27 cellular contexts compared by ENCODE assay signal in genomic region chr7:93895859-93896258, GRCh38. TPM values are rescaled to one million over a fixed set of nuclear protein-coding genes. Genes with fewer than 3 reads are reported as not detected.
DNase-seq lines count a peak whose midpoint lies in the region; ATAC-seq and TF ChIP-seq lines count a peak whose summit lies in the region.
"Had no signal": no experiment of that assay in that cellular context is flagged by ENCODE, and none has a peak within 500 bp of the region (broad histone marks: within the 10 kb centered on the region; RNA-seq: fewer than 3 reads in every experiment).

No MANE protein-coding gene starts in this region.

- H3K9me2 ChIP-seq in PC-3 (replicated peaks; ENCODE audit: low read length): no peaks in the 10 kb centered on the region
- H3K9me2 ChIP-seq in OCI-LY7 (ENCODE audit: insufficient read depth, low read length): no peaks in the 10 kb centered on the region

- DNase-seq in NCI-H524 (lab: John Stamatoyannopoulos, UW): peak; percentile 34 to 38
- DNase-seq in NCI-H524 treated with DMSO at 0.1 percent for 48 hours (lab: John Stamatoyannopoulos, UW): no peak
- DNase-seq in LNCaP clone FGC (ENCODE audit: low read depth): peak; percentile 27
- no peak for DNase-seq in PC-3
- DNase-seq in endodermal cell: no peak
- no peak for DNase-seq in OCI-LY7 (ENCODE audit: low spot score)
- no peak for DNase-seq in DMS53 (lab: John Stamatoyannopoulos, UW)
- DNase-seq: ACHN; BE2C; C1 segment of cervical spinal cord; CD4-positive, alpha-beta memory T cell; CD4-positive, CD25-positive, alpha-beta regulatory T cell; CD8-positive, alpha-beta memory T cell; COR-L47; DMS79; DND-41; EL; GDM1 had no signal

- H3K27ac ChIP-seq in PC-3 (ENCODE audit: low read length) (no peak overlapping the region), endodermal cell (ENCODE audit: low read depth, low read length) (no peak overlapping the region), OCI-LY7 (ENCODE audit: low read depth, low read length, poor library complexity, severe bottlenecking) (no peak overlapping the region)
- H3K27ac ChIP-seq: 22Rv1, BLaER1 had no signal

- H3K4me3 Mint-ChIP-seq in nephron (no peak overlapping the region), endodermal cell (no peak overlapping the region)
- H3K4me3 Mint-ChIP-seq: CD14-positive monocyte; CD4-positive, alpha-beta memory T cell; CD4-positive, CD25-positive, alpha-beta regulatory T cell; CD8-positive, alpha-beta memory T cell had no signal

- no TSS peak for BruUV-seq in PC-3 (replicated peaks; lab: Mats Ljungman, UMichigan)
- no TSS peak for BruUV-seq in OCI-LY7 (replicated peaks; lab: Mats Ljungman, UMichigan)

- H2AFZ ChIP-seq in PC-3 (ENCODE audit: low read length) (no peak overlapping the region), OCI-LY7 (ENCODE audit: low read length) (no peak overlapping the region)

- H3K36me3 ChIP-seq in PC-3 (ENCODE audit: low read depth, low read length) (no peaks in the 10 kb centered on the region), endodermal cell (ENCODE audit: control insufficient read depth, insufficient read depth, low read length) (no peaks in the 10 kb centered on the region), OCI-LY7 (ENCODE audit: insufficient read depth, low read length) (no peaks in the 10 kb centered on the region)
- H3K36me3 ChIP-seq: BE2C, BLaER1 had no signal

- H3K27me3 ChIP-seq in PC-3 (ENCODE audit: low read length) (no peaks in the 10 kb centered on the region), endodermal cell (ENCODE audit: control insufficient read depth, insufficient read depth, low read length, poor library complexity, severe bottlenecking) (peaks cover 17% of the 10 kb centered on the region)

- H3K9me3 ChIP-seq in PC-3 (ENCODE audit: low read length): no peaks in the 10 kb centered on the region
- H3K9me3 ChIP-seq in endodermal cell (ENCODE audit: control insufficient read depth, low read length): no peaks in the 10 kb centered on the region
- no peaks in the 10 kb centered on the region for H3K9me3 ChIP-seq in OCI-LY7 (ENCODE audit: low read length)
- H3K9me3 ChIP-seq: BE2C had no signal

- H3K27me3 Mint-ChIP-seq in nephron (ENCODE audit: low read depth): peaks cover 23% of the 10 kb centered on the region
- peaks cover 33% of the 10 kb centered on the region for H3K27me3 Mint-ChIP-seq in endodermal cell (ENCODE audit: insufficient read depth)

- H3K4me1 Mint-ChIP-seq in nephron (peaks cover 43% of the 10 kb centered on the region), endodermal cell (peaks cover 5% of the 10 kb centered on the region)
- H3K4me1 Mint-ChIP-seq: CD4-positive, CD25-positive, alpha-beta regulatory T cell had no signal

- H3K4me2 ChIP-seq in PC-3 (ENCODE audit: low read length) (no peak overlapping the region), OCI-LY7 (ENCODE audit: low read length) (no peak overlapping the region)
- H3K4me2 ChIP-seq: BLaER1 had no signal

- CTCF ChIA-PET in PC-3 (lab: Charles Lee) (no interaction called here), OCI-LY7 (lab: Charles Lee; ENCODE audit: unreplicated experiment) (no interaction called here)

- H3K36me3 Mint-ChIP-seq in nephron (ENCODE audit: low read depth) (no peaks in the 10 kb centered on the region), endodermal cell (ENCODE audit: low read depth) (no peaks in the 10 kb centered on the region)
- H3K36me3 Mint-ChIP-seq: CD4-positive, alpha-beta memory T cell; CD4-positive, CD25-positive, alpha-beta regulatory T cell; CD8-positive, alpha-beta memory T cell had no signal

- POLR2A ChIA-PET in PC-3 (lab: Charles Lee; ENCODE audit: unreplicated experiment) (interaction anchor here (0.6 kb wide), 1 partner anchor 13 kb away, joined by 3 read pairs; no protein-coding TSS in a partner anchor), OCI-LY7 (lab: Charles Lee) (interaction anchor here (0.8 to 2.0 kb wide), 7 partner anchors 9 to 310 kb away, joined by 3 to 6 read pairs (median 4); partner anchors contain the start of gene GNGT1)

- intact Hi-C loops in PC-3 (cut with micrococcal nuclease) (no loop called here), OCI-LY7 (cut with micrococcal nuclease; ENCODE audit: unreplicated experiment) (no loop called here)

- no peaks in the 10 kb centered on the region for H3F3A ChIP-seq in PC-3 (ENCODE audit: low read length, unreplicated experiment)

- H3K4me1 ChIP-seq in PC-3 (ENCODE audit: insufficient read depth, low read length): peaks cover 5% of the 10 kb centered on the region; the same call in 1 of the 2 replicates
- no peaks in the 10 kb centered on the region for H3K4me1 ChIP-seq in endodermal cell (ENCODE audit: control insufficient read depth, insufficient read depth, low read length)
- no peaks in the 10 kb centered on the region for H3K4me1 ChIP-seq in OCI-LY7 (ENCODE audit: insufficient read depth, low read length, poor library complexity, severe bottlenecking)
- H3K4me1 ChIP-seq: BE2C, BLaER1 had no signal

- peak overlapping the region; percentile 40 to 81 (median 67) for H3K27ac Mint-ChIP-seq in nephron
- no peak overlapping the region for H3K27ac Mint-ChIP-seq in endodermal cell
- H3K27ac Mint-ChIP-seq: CD14-positive monocyte; CD4-positive, alpha-beta memory T cell; CD4-positive, CD25-positive, alpha-beta regulatory T cell; CD8-positive, alpha-beta memory T cell had no signal

- H3K4me3 ChIP-seq in LNCaP clone FGC (ENCODE audit: low read depth, low read length) (no peak overlapping the region), PC-3 (ENCODE audit: low read length) (no peak overlapping the region), endodermal cell (ENCODE audit: low read length) (no peak overlapping the region), OCI-LY7 (ENCODE audit: low read depth, low read length, poor library complexity, severe bottlenecking) (no peak overlapping the region)
- H3K4me3 ChIP-seq: BLaER1, GM12878 had no signal

- H3K9me3 Mint-ChIP-seq in nephron: no peaks in the 10 kb centered on the region
- no peaks in the 10 kb centered on the region for H3K9me3 Mint-ChIP-seq in endodermal cell
- H3K9me3 Mint-ChIP-seq: CD8-positive, alpha-beta memory T cell had no signal

- H3K79me2 ChIP-seq in PC-3 (ENCODE audit: low read length) (no peaks in the 10 kb centered on the region), OCI-LY7 (ENCODE audit: insufficient read depth, low read depth, low read length) (no peaks in the 10 kb centered on the region)

- peak; percentile 56 for ATAC-seq in PC-3
- ATAC-seq: GM12878 had no signal

- H4K20me1 ChIP-seq in PC-3 (ENCODE audit: low read length) (no peaks in the 10 kb centered on the region), OCI-LY7 (ENCODE audit: insufficient read depth, low read length) (no peaks in the 10 kb centered on the region)
- H4K20me1 ChIP-seq: BLaER1 had no signal

- WGBS in endodermal cell (ENCODE audit: insufficient coverage in 1 of 2, insufficient read length in 1 of 2), 2 experiments: 100% methylated on average over 1 of the region's 1 CpG; no CpG with 5 or more reads in 1 of the 2 experiments

- H3K9ac ChIP-seq in PC-3 (ENCODE audit: low read length) (no peak overlapping the region), endodermal cell (ENCODE audit: extremely low read depth, low read length, poor library complexity, severe bottlenecking) (no peak overlapping the region)
- H3K9ac ChIP-seq: BLaER1 had no signal

- no peak for TF ChIP-seq CTCF in LNCaP clone FGC (IDR thresholded peaks at IDR 0.05; ENCODE audit: control insufficient read depth, extremely low read depth, insufficient read depth)
- TF ChIP-seq CTCF in PC-3 (conservative IDR thresholded peaks at IDR 0.05; ENCODE audit: low read depth, low read length): no peak
- no peak for TF ChIP-seq CTCF in nephron (IDR thresholded peaks at IDR 0.05; ENCODE audit: unreplicated experiment in 3 of 3)
- TF ChIP-seq CTCF in endodermal cell (conservative IDR thresholded peaks at IDR 0.05): no peak
- no peak for TF ChIP-seq CTCF in OCI-LY7 (conservative IDR thresholded peaks at IDR 0.05; ENCODE audit: low read length)

RNA-seq across cellular contexts. Expression of gene TFPI2, which starts 5.3 kb away (rescaled TPM):
- total RNA-seq in PC-3 (2014; rRNA removed) (53.1 and 62.6 TPM in 2 replicates), endodermal cell (1 to 10 TPM; 2.3 to 3.1 TPM), OCI-LY7 (2022) (not detected in 2 replicates)
- polyA plus RNA-seq in endodermal cell (2013, experiment 1 of 2): 12.8 TPM
- polyA plus RNA-seq in endodermal cell (2013, experiment 2 of 2): 19.9 TPM
- total RNA-seq in OCI-LY7 (2014; rRNA removed; shearing (Covaris generic)): not detected in 2 replicates
- total RNA-seq: CD4-positive, alpha-beta memory T cell; CD8-positive, alpha-beta memory T cell; G401 had no signal
- polyA plus RNA-seq: CD14-positive monocyte; CD4-positive, alpha-beta memory T cell; CD4-positive, CD25-positive, alpha-beta regulatory T cell; CD8-positive, alpha-beta memory T cell had no signal

RNA-seq across cellular contexts. Expression of gene GNGT1, which starts 10.5 kb away (rescaled TPM):
- not detected in 2 replicates for total RNA-seq in PC-3 (2014; rRNA removed)
- total RNA-seq in endodermal cell: under 1 TPM in 1 of 2 donors, not detected in 1; 0.22 TPM
- not detected for polyA plus RNA-seq in endodermal cell (2013, experiment 1 of 2)
- not detected for polyA plus RNA-seq in endodermal cell (2013, experiment 2 of 2)
- not detected in 2 replicates for total RNA-seq in OCI-LY7 (2014; rRNA removed; shearing (Covaris generic))
- total RNA-seq in OCI-LY7 (2022): not detected in 2 replicates
- total RNA-seq: A673; CD4-positive, alpha-beta memory T cell; CD4-positive, CD25-positive, alpha-beta regulatory T cell; CD8-positive, alpha-beta memory T cell; Daoy; G401; GM12878 had no signal
- polyA plus RNA-seq: AG04450; CD14-positive monocyte; CD4-positive, alpha-beta memory T cell; CD4-positive, CD25-positive, alpha-beta regulatory T cell; CD8-positive, alpha-beta memory T cell; GM12878 had no signal

RNA-seq across cellular contexts. Expression of gene GNG11, which starts 25.7 kb away (rescaled TPM):
- total RNA-seq in PC-3 (2014; rRNA removed): 3.0 and 4.4 TPM in 2 replicates
- 1 to 10 TPM; 1.3 to 3.1 TPM for total RNA-seq in endodermal cell
- 11.1 TPM for polyA plus RNA-seq in endodermal cell (2013, experiment 1 of 2)
- 15.6 TPM for polyA plus RNA-seq in endodermal cell (2013, experiment 2 of 2)
- total RNA-seq in OCI-LY7 (2014; rRNA removed; shearing (Covaris generic)): 0.82 and 1.4 TPM in 2 replicates
- 1.2 TPM in 2 replicates for total RNA-seq in OCI-LY7 (2022)
- total RNA-seq: CD4-positive, alpha-beta memory T cell; CD8-positive, alpha-beta memory T cell; G401 had no signal
- polyA plus RNA-seq: CD4-positive, alpha-beta memory T cell; CD4-positive, CD25-positive, alpha-beta regulatory T cell; CD8-positive, alpha-beta memory T cell had no signal

Comparison
In these comparisons a context has a peak if more than half of its experiments do, and no peak if none do; other contexts are left out.
1. DNase-seq: peak in NCI-H524 (2 of 2) and LNCaP clone FGC (single experiment); none in NCI-H524 treated with DMSO at 0.1 percent for 48 hours (single experiment), PC-3 (single experiment), endodermal cell (single experiment), OCI-LY7 (single experiment) and DMS53 (single experiment).
2. RNA of gene TFPI2, which starts 5.3 kb away (total RNA-seq): 53.1 to 62.6 TPM in PC-3; 2.3 to 3.1 TPM in endodermal cell and not detected in OCI-LY7; every median in the first group is over 10 times any median in the second.